In genomic region chr7:44634839-44635591, GRCh38 we compare ENCODE assay signal across 7 cellular contexts. TPM values are rescaled to one million over a fixed set of nuclear protein-coding genes. Genes with fewer than 3 reads are reported as not detected.
A peak's percentile ranks its signal among the peaks of the same experiment; 100 is the strongest.
DNase-seq lines count a peak whose midpoint lies in the region; ATAC-seq and TF ChIP-seq lines count a peak whose summit lies in the region.

No MANE protein-coding gene starts in this region.

- no peak for TF ChIP-seq CTCF in Loucy (conservative IDR thresholded peaks at IDR 0.05; ENCODE audit: low read length)
- no peak for TF ChIP-seq CTCF in left ventricle myocardium inferior (IDR thresholded peaks at IDR 0.05; ENCODE audit: borderline replicate concordance)

- H3K27me3 Mint-ChIP-seq in activated T-helper 17 cell treated with anti-CD3 and anti-CD28 coated beads, Interleukin-2, amount 50 U/mL, for 72 hours = no peaks in the 10 kb centered on the region
- no peaks in the 10 kb centered on the region for H3K27me3 Mint-ChIP-seq in stimulated activated memory B cell treated with anti-CD40 and anti-IgM and Interleukin-4, amounts not matched to agents 10 μg/mL and 1 μg/mL and 100 μg/mL, for 72 hours

- H3K27me3 ChIP-seq in Loucy (ENCODE audit: insufficient read depth, low read length, poor library complexity, severe bottlenecking) (no peaks in the 10 kb centered on the region), left ventricle myocardium inferior (ENCODE audit: low read depth) (no peaks in the 10 kb centered on the region)

- peaks cover 25% of the 10 kb centered on the region; the same call in 1 of the 2 replicates for H3K79me2 ChIP-seq in Loucy (ENCODE audit: insufficient read depth, low read length)

- H3K4me1 Mint-ChIP-seq in activated T-helper 17 cell treated with anti-CD3 and anti-CD28 coated beads, Interleukin-2, amount 50 U/mL, for 72 hours = peaks cover 75% of the 10 kb centered on the region
- H3K4me1 Mint-ChIP-seq in stimulated activated memory B cell treated with anti-CD40 and anti-IgM and Interleukin-4, amounts not matched to agents 10 μg/mL and 1 μg/mL and 100 μg/mL, for 72 hours = peaks cover 93% of the 10 kb centered on the region

- H2AFZ ChIP-seq in Loucy (ENCODE audit: low read length) = no peak overlapping the region

- peak overlapping the region; percentile 40 for H3K4me2 ChIP-seq in Loucy (ENCODE audit: low read depth, low read length, poor library complexity, severe bottlenecking)

- H3K27ac Mint-ChIP-seq in activated T-helper 17 cell treated with anti-CD3 and anti-CD28 coated beads, Interleukin-2, amount 50 U/mL, for 72 hours = peak overlapping the region; percentile 99
- H3K27ac Mint-ChIP-seq in stimulated activated memory B cell treated with anti-CD40 and anti-IgM and Interleukin-4, amounts not matched to agents 10 μg/mL and 1 μg/mL and 100 μg/mL, for 72 hours = peak overlapping the region; percentile 96

- peaks cover 6% of the 10 kb centered on the region; the same call in 1 of the 2 replicates for H3K36me3 ChIP-seq in Loucy (ENCODE audit: insufficient read depth, low read length)
- peaks cover 11% of the 10 kb centered on the region for H3K36me3 ChIP-seq in left ventricle myocardium inferior

- ATAC-seq in activated T-helper 17 cell treated with anti-CD3 and anti-CD28 coated beads, Interleukin-2, amount 50 U/mL, for 72 hours (replicated peaks) = no peak
- no peak for ATAC-seq in stimulated activated memory B cell treated with anti-CD40 and anti-IgM and Interleukin-4, amounts not matched to agents 10 μg/mL and 1 μg/mL and 100 μg/mL, for 72 hours
- ATAC-seq in HG03520 (IDR thresholded peaks at IDR 0.05; ENCODE audit: unreplicated experiment) = no peak
- no peak for ATAC-seq in HG02885 (IDR thresholded peaks at IDR 0.05; ENCODE audit: poor library complexity, unreplicated experiment)

- H3K9me3 ChIP-seq in Loucy (ENCODE audit: insufficient read depth, low read depth, low read length) (no peaks in the 10 kb centered on the region), left ventricle myocardium inferior (replicated peaks) (no peaks in the 10 kb centered on the region)

- intact Hi-C loops in left ventricle myocardium inferior (cut with micrococcal nuclease) = no loop called here

- H3K4me3 Mint-ChIP-seq in activated T-helper 17 cell treated with anti-CD3 and anti-CD28 coated beads, Interleukin-2, amount 50 U/mL, for 72 hours = peak overlapping the region; percentile 84
- H3K4me3 Mint-ChIP-seq in stimulated activated memory B cell treated with anti-CD40 and anti-IgM and Interleukin-4, amounts not matched to agents 10 μg/mL and 1 μg/mL and 100 μg/mL, for 72 hours = no peak overlapping the region

- H3K9ac ChIP-seq in Loucy (ENCODE audit: low read depth, low read length, poor library complexity, severe bottlenecking) = peak overlapping the region; percentile 36

- H3F3A ChIP-seq in Loucy (ENCODE audit: low read depth) = peaks cover 4% of the 10 kb centered on the region; the same call in 1 of the 2 replicates

- H3K9me3 Mint-ChIP-seq in activated T-helper 17 cell treated with anti-CD3 and anti-CD28 coated beads, Interleukin-2, amount 50 U/mL, for 72 hours = no peaks in the 10 kb centered on the region
- no peaks in the 10 kb centered on the region for H3K9me3 Mint-ChIP-seq in stimulated activated memory B cell treated with anti-CD40 and anti-IgM and Interleukin-4, amounts not matched to agents 10 μg/mL and 1 μg/mL and 100 μg/mL, for 72 hours

- H3K4me1 ChIP-seq in Loucy (ENCODE audit: insufficient read depth, low read length, poor library complexity, severe bottlenecking) (peaks cover 87% of the 10 kb centered on the region), left ventricle myocardium inferior (peaks cover 100% of the 10 kb centered on the region)

- peaks cover 38% of the 10 kb centered on the region for H3K36me3 Mint-ChIP-seq in activated T-helper 17 cell treated with anti-CD3 and anti-CD28 coated beads, Interleukin-2, amount 50 U/mL, for 72 hours (ENCODE audit: low read depth)
- peaks cover 19% of the 10 kb centered on the region for H3K36me3 Mint-ChIP-seq in stimulated activated memory B cell treated with anti-CD40 and anti-IgM and Interleukin-4, amounts not matched to agents 10 μg/mL and 1 μg/mL and 100 μg/mL, for 72 hours

- H3K4me3 ChIP-seq in Loucy (ENCODE audit: low read length, poor library complexity, severe bottlenecking) (no peak overlapping the region), left ventricle myocardium inferior (peak overlapping the region; percentile 1)

- H4K20me1 ChIP-seq in Loucy (ENCODE audit: insufficient read depth, low read length, poor library complexity, severe bottlenecking) = peaks cover 5% of the 10 kb centered on the region

- peak overlapping the region; percentile 86 for H3K27ac ChIP-seq in left ventricle myocardium inferior (replicated peaks)

- no peaks in the 10 kb centered on the region for H3K9me2 ChIP-seq in Loucy (replicated peaks; ENCODE audit: low read depth, low read length)

- DNase-seq in left ventricle myocardium inferior (peak; percentile 67), AG08395 (ENCODE audit: low spot score) (no peak)

RNA-seq across cellular contexts. Expression of gene OGDH, which starts 28.6 kb away (rescaled TPM):
- total RNA-seq in activated T-helper 17 cell treated with anti-CD3 and anti-CD28 coated beads, Interleukin-2, amount 50 U/mL, for 72 hours = 100 to 1,000 TPM in 1 of 2 donors, 10 to 100 TPM in 1; 77.6 to 128 TPM
- 677 TPM for total RNA-seq in left ventricle myocardium inferior

RNA-seq across cellular contexts. Expression of gene TMED4, which starts 53.0 kb away (rescaled TPM):
- 100 to 1,000 TPM in 1 of 2 donors, 10 to 100 TPM in 1; 78.2 to 103 TPM for total RNA-seq in activated T-helper 17 cell treated with anti-CD3 and anti-CD28 coated beads, Interleukin-2, amount 50 U/mL, for 72 hours
- total RNA-seq in left ventricle myocardium inferior = 61.9 TPM
